Comparison of ENCODE assay signal across 33 cellular contexts in genomic region chr9:101381833-101382342, GRCh38. TPM values are rescaled to one million over a fixed set of nuclear protein-coding genes. Genes with fewer than 3 reads are reported as not detected.
"Had no signal": no experiment of that assay in that cellular context is flagged by ENCODE, and none has a peak within 500 bp of the region (broad histone marks: within the 10 kb centered on the region; RNA-seq: fewer than 3 reads in every experiment).

No MANE protein-coding gene starts in this region.

- H3K4me1 ChIP-seq: adrenal gland, esophagus squamous epithelium, gastrocnemius medialis, left lung, sigmoid colon, suprapubic skin, tibial nerve had no signal

- FAIRE-seq: kidney, small intestine had no signal

- H3K4me3 ChIP-seq: adrenal gland, esophagus squamous epithelium, gastrocnemius medialis, left lung, lung, mucosa of descending colon, ovary, sigmoid colon, suprapubic skin, tibial nerve had no signal

- H3K27ac ChIP-seq: adrenal gland, esophagus squamous epithelium, gastrocnemius medialis, left lung, neutrophil, ovary, sigmoid colon, suprapubic skin, tibial nerve, WERI-Rb-1 had no signal

- H3K27me3 ChIP-seq: adrenal gland, esophagus squamous epithelium, gastrocnemius medialis, left lung, ovary, sigmoid colon, suprapubic skin, tibial nerve had no signal

- H3K36me3 ChIP-seq: adrenal gland, esophagus squamous epithelium, gastrocnemius medialis, left lung, neutrophil, ovary, sigmoid colon, suprapubic skin, WERI-Rb-1 had no signal

- H3K9me3 ChIP-seq: gastrocnemius medialis, neutrophil, ovary, sigmoid colon had no signal

- DNase-seq: activated CD4-positive, alpha-beta T cell treated with anti-CD3 and anti-CD28 coated beads for 48 hours; activated CD4-positive, alpha-beta T cell treated with anti-CD3 and anti-CD28 coated beads, Interleukin-2, amount 50 U/mL, for 48 hours; activated CD8-positive, alpha-beta memory T cell treated with anti-CD3 and anti-CD28 coated beads for 24 hours; activated effector memory CD4-positive, alpha-beta T cell treated with Interleukin-2 at 50 U/mL for 16 hours; activated naive CD4-positive, alpha-beta T cell treated with anti-CD3 and anti-CD28 coated beads for 36 hours; activated naive CD8-positive, alpha-beta T cell treated with anti-CD3 and anti-CD28 coated beads for 36 hours; adrenal gland; aorta; caudate nucleus; endodermal cell; esophagus squamous epithelium; gastrocnemius medialis; glutamatergic neuron; kidney; left lung; mucosa of descending colon; ovary; sigmoid colon; small intestine; stimulated activated CD4-positive, alpha-beta T cell treated with anti-CD3 and anti-CD28 coated beads, Interleukin-2, amount 100 ng/mL, for 24 hours; stimulated activated naive B cell treated with anti-CD40 and anti-IgM and Interleukin-4, amounts not matched to agents 10 μg/mL and 1 μg/mL and 100 μg/mL, for 72 hours; T-helper 17 cell; T1000; WERI-Rb-1 had no signal

- ATAC-seq: activated CD4-positive, CD25-positive, alpha-beta regulatory T cell treated with anti-CD3 and anti-CD28 coated beads, Interleukin-2, amount 50 U/mL, for 24 hours; gastrocnemius medialis; left lung; mucosa of descending colon; stimulated activated naive B cell treated with anti-CD40 and anti-IgM and Interleukin-4, amounts not matched to agents 10 μg/mL and 1 μg/mL and 100 μg/mL, for 72 hours; T-helper 17 cell had no signal

RNA-seq across cellular contexts. Expression of gene BAAT, which starts 2.9 kb away (rescaled TPM):
- total RNA-seq: activated naive CD4-positive, alpha-beta T cell treated with anti-CD3 and anti-CD28 coated beads for 36 hours; aorta; endodermal cell; esophagus squamous epithelium; mesenteric fat pad; progenitor cell of endocrine pancreas; sigmoid colon; T-helper 17 cell; tibial nerve; ureter had no signal
- polyA plus RNA-seq: aorta, ovary had no signal

RNA-seq across cellular contexts. Expression of gene ALDOB, which starts 53.7 kb away (rescaled TPM):
- total RNA-seq: activated naive CD4-positive, alpha-beta T cell treated with anti-CD3 and anti-CD28 coated beads for 36 hours; activated naive CD8-positive, alpha-beta T cell treated with anti-CD3 and anti-CD28 coated beads for 36 hours; aorta; esophagus squamous epithelium; left lung; progenitor cell of endocrine pancreas; renal cortical epithelial cell; T-helper 17 cell; tibial nerve had no signal
